In genomic region chr2:152337511-152337903, GRCh38 we compare ENCODE assay signal across 15 cellular contexts. TPM values are rescaled to one million over a fixed set of nuclear protein-coding genes. Genes with fewer than 3 reads are reported as not detected.
DNase-seq lines count a peak whose midpoint lies in the region; ATAC-seq and TF ChIP-seq lines count a peak whose summit lies in the region.
"Had no signal": no experiment of that assay in that cellular context is flagged by ENCODE, and none has a peak within 500 bp of the region (broad histone marks: within the 10 kb centered on the region; RNA-seq: fewer than 3 reads in every experiment).

No MANE protein-coding gene starts in this region.

- no peaks in the 10 kb centered on the region for H3K9me3 Mint-ChIP-seq in endothelial cell (ENCODE audit: unreplicated experiment)

- DNase-seq in A673 (ENCODE audit: low spot score) (no peak), PC-3 (no peak), endothelial cell (ENCODE audit: low spot score) (no peak), colonic mucosa (no peak), DMS 273 (lab: John Stamatoyannopoulos, UW; ENCODE audit: unreplicated experiment) (no peak), pons (ENCODE audit: low spot score) (no peak), NCI-H526 (lab: John Stamatoyannopoulos, UW) (no peak)
- DNase-seq: activated naive CD4-positive, alpha-beta T cell; erythroblast; left ventricle myocardium inferior; NCI-H146 had no signal

- H3K4me3 ChIP-seq in A673 (ENCODE audit: low read depth, low read length, poor library complexity, severe bottlenecking) (peak overlapping the region; percentile 97), PC-3 (ENCODE audit: low read length) (peak overlapping the region; percentile 84), neural cell (ENCODE audit: low read length) (peak overlapping the region; percentile 89), colonic mucosa (no peak overlapping the region)

- no peaks in the 10 kb centered on the region for H3K36me3 Mint-ChIP-seq in endothelial cell (ENCODE audit: low read depth, unreplicated experiment)

- no peak for TF ChIP-seq RAD21 in neural cell (conservative IDR thresholded peaks at IDR 0.05)

- H3K9me2 ChIP-seq in PC-3 (replicated peaks; ENCODE audit: low read length) (no peaks in the 10 kb centered on the region), neural cell (ENCODE audit: insufficient read depth, low read length) (no peaks in the 10 kb centered on the region)

- no peak for TF ChIP-seq EP300 in neural cell (conservative IDR thresholded peaks at IDR 0.05; ENCODE audit: poor library complexity, severe bottlenecking)

- H3F3A ChIP-seq in PC-3 (ENCODE audit: low read length, unreplicated experiment) (no peaks in the 10 kb centered on the region), neural cell (ENCODE audit: insufficient read depth, low read length, poor library complexity, severe bottlenecking) (no peaks in the 10 kb centered on the region)

- POLR2A ChIA-PET in A673 (lab: Charles Lee; ENCODE audit: low non-redundant PET): no interaction called here
- POLR2A ChIA-PET in PC-3 (lab: Charles Lee; ENCODE audit: unreplicated experiment): interaction anchor here (0.6 kb wide), 1 partner anchor 28 kb away, joined by 6 read pairs; no protein-coding TSS in a partner anchor

- H2AFZ ChIP-seq in PC-3 (ENCODE audit: low read length): no peak overlapping the region
- no peak overlapping the region for H2AFZ ChIP-seq in neural cell (ENCODE audit: low read depth, low read length)

- TF ChIP-seq CTCF in A673 (conservative IDR thresholded peaks at IDR 0.05; ENCODE audit: low read depth, low read length) (no peak), PC-3 (conservative IDR thresholded peaks at IDR 0.05; ENCODE audit: low read depth, low read length) (no peak), endothelial cell (IDR thresholded peaks at IDR 0.05; ENCODE audit: unreplicated experiment) (no peak), neural cell (IDR thresholded peaks at IDR 0.05; ENCODE audit: poor library complexity, severe bottlenecking) (no peak), colonic mucosa (IDR thresholded peaks at IDR 0.05) (no peak)

- CTCF ChIA-PET in A673 (lab: Charles Lee): interaction anchor here (0.6 kb wide), 1 partner anchor 147 kb away, joined by 3 read pairs; no protein-coding TSS in a partner anchor
- CTCF ChIA-PET in PC-3 (lab: Charles Lee): no interaction called here

- H4K20me1 ChIP-seq in PC-3 (ENCODE audit: low read length) (peaks cover 17% of the 10 kb centered on the region; the same call in 1 of the 2 replicates), neural cell (ENCODE audit: insufficient read depth) (no peaks in the 10 kb centered on the region)

- no peak overlapping the region for H3K27ac ChIP-seq in A673 (ENCODE audit: low read depth, low read length, poor library complexity, severe bottlenecking)
- no peak overlapping the region for H3K27ac ChIP-seq in PC-3 (ENCODE audit: low read length)
- no peak overlapping the region for H3K27ac ChIP-seq in neural cell (ENCODE audit: low read length)
- H3K27ac ChIP-seq in colonic mucosa: no peak overlapping the region

- TSS peak; percentile 33 for BruUV-seq in A673 (replicated peaks; lab: Mats Ljungman, UMichigan)
- no TSS peak for BruUV-seq in PC-3 (replicated peaks; lab: Mats Ljungman, UMichigan)

- H3K36me3 ChIP-seq in A673 (ENCODE audit: insufficient read depth, low read length, poor library complexity, severe bottlenecking): no peaks in the 10 kb centered on the region
- no peaks in the 10 kb centered on the region for H3K36me3 ChIP-seq in PC-3 (ENCODE audit: low read depth, low read length)
- H3K36me3 ChIP-seq in neural cell (ENCODE audit: insufficient read depth, low read length): no peaks in the 10 kb centered on the region
- no peaks in the 10 kb centered on the region for H3K36me3 ChIP-seq in colonic mucosa
- H3K36me3 ChIP-seq: left ventricle myocardium inferior, Peyer's patch, sigmoid colon had no signal

- H3K4me1 ChIP-seq in A673 (ENCODE audit: insufficient read depth, low read length, poor library complexity, severe bottlenecking) (peaks cover 14% of the 10 kb centered on the region), PC-3 (ENCODE audit: insufficient read depth, low read length) (peaks cover 33% of the 10 kb centered on the region), colonic mucosa (no peaks in the 10 kb centered on the region)

- peaks cover 21% of the 10 kb centered on the region for H3K4me1 Mint-ChIP-seq in endothelial cell (ENCODE audit: unreplicated experiment)

- no peak for ATAC-seq in PC-3
- ATAC-seq: activated CD4-positive, CD25-positive, alpha-beta regulatory T cell treated with anti-CD3 and anti-CD28 coated beads, Interleukin-2, amount 50 U/mL, for 24 hours had no signal

- no peak overlapping the region for H3K27ac Mint-ChIP-seq in endothelial cell (ENCODE audit: unreplicated experiment)

- H3K9ac ChIP-seq in PC-3 (ENCODE audit: low read length) (no peak overlapping the region), neural cell (ENCODE audit: low read length) (peak overlapping the region; percentile 79), colonic mucosa (ENCODE audit: low read depth in 2 of 2, low read length in 2 of 2) (no peak overlapping the region)

- peaks cover 8% of the 10 kb centered on the region for H3K27me3 Mint-ChIP-seq in endothelial cell (ENCODE audit: unreplicated experiment)

- H3K9me3 ChIP-seq in A673 (ENCODE audit: low read depth, low read length, poor library complexity, severe bottlenecking): no peaks in the 10 kb centered on the region
- H3K9me3 ChIP-seq in PC-3 (ENCODE audit: low read length): no peaks in the 10 kb centered on the region
- H3K9me3 ChIP-seq in neural cell (ENCODE audit: low read length): no peaks in the 10 kb centered on the region
- H3K9me3 ChIP-seq in colonic mucosa: no peaks in the 10 kb centered on the region
- H3K9me3 ChIP-seq: left ventricle myocardium inferior, Peyer's patch, sigmoid colon had no signal

- H3K4me3 Mint-ChIP-seq in endothelial cell (ENCODE audit: unreplicated experiment): peak overlapping the region; percentile 99

- H3K27me3 ChIP-seq in A673 (replicated peaks; ENCODE audit: insufficient read depth, low read depth, low read length, poor library complexity) (no peaks in the 10 kb centered on the region), PC-3 (ENCODE audit: low read length) (no peaks in the 10 kb centered on the region), neural cell (ENCODE audit: insufficient read depth, low read depth, low read length) (no peaks in the 10 kb centered on the region), colonic mucosa (no peaks in the 10 kb centered on the region)
- H3K27me3 ChIP-seq: Peyer's patch, sigmoid colon had no signal

- intact Hi-C loops in A673 (cut with micrococcal nuclease; ENCODE audit: unreplicated experiment): loop anchor here (5.0 kb wide), 2 partner anchors 220 to 290 kb away; no protein-coding TSS in a partner anchor
- intact Hi-C loops in PC-3 (cut with micrococcal nuclease): loop anchor here (2.0 to 10.0 kb wide), 3 partner anchors 85 to 289 kb away; no protein-coding TSS in a partner anchor
- intact Hi-C loops in colonic mucosa (cut with DNase I): loop anchor here (5.0 to 10.0 kb wide), 3 partner anchors 133 to 300 kb away; no protein-coding TSS in a partner anchor

- H3K4me2 ChIP-seq in PC-3 (ENCODE audit: low read length) (peak overlapping the region; percentile 88), neural cell (ENCODE audit: low read length) (peak overlapping the region; percentile 92)

- H3K79me2 ChIP-seq in PC-3 (ENCODE audit: low read length) (peaks cover 70% of the 10 kb centered on the region), neural cell (replicated peaks; ENCODE audit: insufficient read depth, low read length) (peaks cover 68% of the 10 kb centered on the region)

TF ChIP-seq in neural cell, 6 proteins besides CTCF, POLR2A, EP300 and RAD21:
- TF ChIP-seq EZH2 (IDR thresholded peaks at IDR 0.05; ENCODE audit: borderline replicate concordance, insufficient read depth, low read length, poor library complexity, severe bottlenecking): no peak
- no peak for TF ChIP-seq SMC3 (conservative IDR thresholded peaks at IDR 0.05; ENCODE audit: poor library complexity)
- no peak for TF ChIP-seq TAF1 (IDR thresholded peaks at IDR 0.05; ENCODE audit: low read depth)
- TF ChIP-seq REST (IDR thresholded peaks at IDR 0.05; ENCODE audit: borderline replicate concordance): no peak
- no peak for TF ChIP-seq MXI1 (conservative IDR thresholded peaks at IDR 0.05; ENCODE audit: poor library complexity, severe bottlenecking)
- TF ChIP-seq POLR2AphosphoS5 (IDR thresholded peaks at IDR 0.05): no peak
TF ChIP-seq in neural cell: peak in this region for 0.

RNA-seq across cellular contexts. Expression of gene FMNL2, which starts 2.5 kb away (rescaled TPM):
- total RNA-seq in A673 (2021): 42.2 and 43.1 TPM in 2 replicates
- total RNA-seq in PC-3 (2014; rRNA removed): 15.6 and 15.8 TPM in 2 replicates
- total RNA-seq in endothelial cell (ENCODE audit: unreplicated experiment): 41.7 TPM
- polyA plus RNA-seq in neural cell: 81.1 and 86.5 TPM in 2 replicates
- 74.7 and 93.2 TPM in 2 replicates for polyA minus RNA-seq in neural cell
- 10 to 100 TPM; 10.6 to 17.5 TPM for total RNA-seq in colonic mucosa
